24 cellular contexts compared by ENCODE assay signal in the genomic region with DNA sequence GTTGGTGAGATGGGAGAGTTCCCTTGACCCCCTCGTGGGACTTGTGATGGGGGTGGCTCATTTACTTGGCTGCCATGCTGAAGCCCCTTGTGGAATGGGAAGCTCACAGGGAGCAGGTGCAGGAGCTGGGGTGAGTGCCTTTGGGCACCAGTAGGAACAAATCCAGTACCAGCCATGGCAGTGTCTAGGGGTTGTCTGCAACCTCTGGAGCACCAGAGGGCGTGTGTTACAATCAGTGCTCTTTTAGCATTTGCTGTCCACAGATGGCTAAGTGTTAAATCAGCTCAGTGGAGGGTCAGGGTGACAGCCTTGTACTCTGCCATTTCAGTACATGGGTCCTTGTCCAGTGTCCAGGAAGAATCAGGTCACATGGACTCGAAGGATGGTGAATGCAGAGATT.
"Had no signal": no experiment of that assay in that cellular context is flagged by ENCODE, and none has a peak within 500 bp of the region (broad histone marks: within the 10 kb centered on the region; RNA-seq: fewer than 3 reads in every experiment).

No MANE protein-coding gene starts in this region.

- ATAC-seq: activated CD8-positive, alpha-beta T cell treated with anti-CD3 and anti-CD28 coated beads, Interleukin-2, amount 10 ng/mL, durations not matched to agents 7 days and 5 days; body of pancreas; T-cell had no signal

- H3K9ac ChIP-seq: KMS-11 had no signal

- H3K4me1 ChIP-seq: ascending aorta, body of pancreas had no signal

- DNase-seq: activated CD4-positive, alpha-beta T cell treated with anti-CD3 and anti-CD28 coated beads for 48 hours; activated CD4-positive, alpha-beta T cell treated with anti-CD3 and anti-CD28 coated beads, Interleukin-2, amount 50 U/mL, for 4 hours; activated CD4-positive, CD25-positive, alpha-beta regulatory T cell treated with anti-CD3 and anti-CD28 coated beads, Interleukin-2, amount 50 U/mL, for 72 hours; activated CD8-positive, alpha-beta T cell treated with anti-CD3 and anti-CD28 coated beads, Interleukin-2, amount 10 ng/mL, durations not matched to agents 7 days and 5 days; activated effector memory CD4-positive, alpha-beta T cell treated with Interleukin-2 at 50 U/mL for 16 hours; activated naive CD4-positive, alpha-beta T cell; activated T-cell treated with anti-CD3 and anti-CD28 coated beads, Interleukin-2, amount 50 U/mL, for 24 hours; body of pancreas; cortex of kidney; MG63; MV-4-11; NCI-H1105 treated with DMSO at 0.1 percent for 48 hours; NCI-H146; NCI-H187 treated with DMSO at 0.1 percent for 48 hours; NCI-H2081 treated with DMSO at 0.1 percent for 48 hours; NCI-H446; NCI-H526; NCI-H774; NK-92 treated with Interleukin-12 subunit alpha and Interleukin-12 subunit beta, amount 100 ng/mL, for 24 hours; SHP77 treated with DMSO at 0.1 percent for 48 hours; T-cell had no signal

- H3K27ac ChIP-seq: ascending aorta, body of pancreas, KMS-11, SK-N-MC had no signal

- H3K36me3 ChIP-seq: ascending aorta, MG63 had no signal

- H3K4me2 ChIP-seq: KMS-11 had no signal

- H3K9me3 ChIP-seq: ascending aorta, MG63 had no signal

- H3K4me3 ChIP-seq: ascending aorta, body of pancreas, MG63, SK-N-MC had no signal

- H3K27me3 ChIP-seq: ascending aorta, body of pancreas had no signal
